Comparison of ENCODE assay signal across 9 cellular contexts in the genomic region with DNA sequence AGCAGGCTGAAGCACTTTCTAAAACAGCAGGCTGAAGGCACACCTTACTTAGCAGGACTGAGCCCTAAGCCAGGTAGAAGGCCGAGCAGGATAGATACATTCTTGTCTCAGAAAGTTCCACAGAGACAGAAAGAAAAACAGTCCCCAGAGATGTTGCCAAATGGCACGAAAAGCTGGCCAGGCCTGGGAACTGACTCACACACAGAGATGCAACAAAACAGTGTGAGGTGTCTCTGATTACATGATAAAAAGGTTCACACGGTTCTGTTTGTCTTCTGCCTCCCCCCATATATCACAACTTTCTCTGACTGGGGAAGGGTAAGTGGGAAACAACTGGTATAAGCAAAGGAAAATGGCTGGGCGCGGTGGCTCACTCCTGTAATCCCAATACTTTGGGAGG. TPM values are rescaled to one million over a fixed set of nuclear protein-coding genes. Genes with fewer than 3 reads are reported as not detected.
DNase-seq lines count a peak whose midpoint lies in the region; ATAC-seq and TF ChIP-seq lines count a peak whose summit lies in the region.
"Had no signal": no experiment of that assay in that cellular context is flagged by ENCODE, and none has a peak within 500 bp of the region (broad histone marks: within the 10 kb centered on the region; RNA-seq: fewer than 3 reads in every experiment).

No MANE protein-coding gene starts in this region.

- H3K9me2 ChIP-seq in Loucy (replicated peaks; ENCODE audit: low read depth, low read length) (no peaks in the 10 kb centered on the region), MM.1S (replicated peaks; ENCODE audit: insufficient read depth, low read length) (no peaks in the 10 kb centered on the region)

- no peaks in the 10 kb centered on the region for H3K9me3 ChIP-seq in Loucy (ENCODE audit: insufficient read depth, low read depth, low read length)
- no peaks in the 10 kb centered on the region for H3K9me3 ChIP-seq in naive thymus-derived CD4-positive, alpha-beta T cell (ENCODE audit: control insufficient read depth in 2 of 3, low read length in 3 of 3)
- no peaks in the 10 kb centered on the region for H3K9me3 ChIP-seq in MM.1S (replicated peaks; ENCODE audit: insufficient read depth, low read length)

- no peaks in the 10 kb centered on the region for H3K9me3 Mint-ChIP-seq in naive thymus-derived CD4-positive, alpha-beta T cell

- ATAC-seq in naive thymus-derived CD4-positive, alpha-beta T cell = no peak
- no peak for ATAC-seq in HG02763 (IDR thresholded peaks at IDR 0.05; ENCODE audit: unreplicated experiment)

- H3K27ac ChIP-seq in ACC112 (ENCODE audit: low read depth, low read length) (peak overlapping the region; percentile 95), MM.1S (ENCODE audit: low read length) (no peak overlapping the region)
- no peak overlapping the region for H3K27ac ChIP-seq in naive thymus-derived CD4-positive, alpha-beta T cell (ENCODE audit: low read depth, low read length)

- peaks cover 19 to 49% (median 30%) of the 10 kb centered on the region in 7 donors for H3K4me1 Mint-ChIP-seq in naive thymus-derived CD4-positive, alpha-beta T cell

- intact Hi-C loops in naive thymus-derived CD4-positive, alpha-beta T cell (cut with micrococcal nuclease) = no loop called here

- no peaks in the 10 kb centered on the region for H3K27me3 ChIP-seq in ACC112 (ENCODE audit: insufficient read depth, low read length)
- no peaks in the 10 kb centered on the region for H3K27me3 ChIP-seq in Loucy (ENCODE audit: insufficient read depth, low read length, poor library complexity, severe bottlenecking)
- no peaks in the 10 kb centered on the region for H3K27me3 ChIP-seq in naive thymus-derived CD4-positive, alpha-beta T cell (ENCODE audit: control insufficient read depth in 2 of 2, insufficient read depth in 2 of 2, low read length in 2 of 2)
- no peaks in the 10 kb centered on the region for H3K27me3 ChIP-seq in MM.1S (replicated peaks; ENCODE audit: insufficient read depth, low read length)

- POLR2A ChIA-PET in naive thymus-derived CD4-positive, alpha-beta T cell (lab: Charles Lee) = interaction anchor here (1.4 to 16.6 kb wide), 11 partner anchors 9 to 89 kb away, joined by 6 to 354 read pairs (median 40); partner anchors contain the start of genes GALK1, MRPL38, TRIM47 and TRIM65

- H4K20me1 ChIP-seq in Loucy (ENCODE audit: insufficient read depth, low read length, poor library complexity, severe bottlenecking) (peaks cover 7% of the 10 kb centered on the region), MM.1S (ENCODE audit: insufficient read depth, low read length) (no peaks in the 10 kb centered on the region)

- H3K79me2 ChIP-seq in ACC112 (ENCODE audit: control insufficient read depth, insufficient read depth, low read length, unreplicated experiment) (peaks cover 10% of the 10 kb centered on the region), Loucy (ENCODE audit: insufficient read depth, low read length) (peaks cover 24% of the 10 kb centered on the region), MM.1S (ENCODE audit: low read length) (peaks cover 30% of the 10 kb centered on the region)

- H3K36me3 ChIP-seq in ACC112 (ENCODE audit: insufficient read depth, low read length) = no peaks in the 10 kb centered on the region
- H3K36me3 ChIP-seq in Loucy (ENCODE audit: insufficient read depth, low read length) = peaks cover 4% of the 10 kb centered on the region; the same call in 1 of the 2 replicates
- peaks cover 12 to 33% (median 13%) of the 10 kb centered on the region in 3 experiments for H3K36me3 ChIP-seq in naive thymus-derived CD4-positive, alpha-beta T cell (ENCODE audit: control insufficient read depth in 2 of 3, insufficient read depth in 3 of 3, low read length in 3 of 3)
- no peaks in the 10 kb centered on the region for H3K36me3 ChIP-seq in MM.1S (replicated peaks; ENCODE audit: insufficient read depth, low read length)

- H3K27ac Mint-ChIP-seq in naive thymus-derived CD4-positive, alpha-beta T cell = peak overlapping the region in 6 of 9 donors; percentile 44 to 84 (median 66)

- peak overlapping the region; percentile 32 for H3K9ac ChIP-seq in Loucy (ENCODE audit: low read depth, low read length, poor library complexity, severe bottlenecking)
- no peak overlapping the region for H3K9ac ChIP-seq in MM.1S (ENCODE audit: low read length)

- peak overlapping the region; percentile 20; the same call in 1 of the 2 replicates for H3K4me3 ChIP-seq in ACC112 (ENCODE audit: low read depth, low read length)
- H3K4me3 ChIP-seq in Loucy (ENCODE audit: low read length, poor library complexity, severe bottlenecking) = no peak overlapping the region
- no peak overlapping the region for H3K4me3 ChIP-seq in naive thymus-derived CD4-positive, alpha-beta T cell (ENCODE audit: low read length)
- H3K4me3 ChIP-seq in MM.1S (ENCODE audit: low read length) = no peak overlapping the region

- CTCF ChIA-PET in naive thymus-derived CD4-positive, alpha-beta T cell (lab: Charles Lee) = interaction anchor here (1.1 to 4.3 kb wide), 6 partner anchors 9 to 100 kb away, joined by 3 to 17 read pairs (median 5); partner anchors contain the start of genes GALK1 and UNC13D

- H3K4me3 Mint-ChIP-seq in naive thymus-derived CD4-positive, alpha-beta T cell = peak overlapping the region in 5 of 10 donors; percentile 56 to 66 (median 60)

- DNase-seq in dermis blood vessel endothelial cell = peak; percentile 51
- no peak for DNase-seq in naive thymus-derived CD4-positive, alpha-beta T cell
- no peak for DNase-seq in MM.1S
- DNase-seq in COLO829 (ENCODE audit: low spot score) = no peak
- DNase-seq in DMS 273 (lab: John Stamatoyannopoulos, UW; ENCODE audit: unreplicated experiment) = no peak
- DNase-seq: DMS79 treated with DMSO at 0.1 percent for 48 hours had no signal

- H3K36me3 Mint-ChIP-seq in naive thymus-derived CD4-positive, alpha-beta T cell = peaks cover 0 to 19% (median 4%) of the 10 kb centered on the region in 5 donors

- peaks cover 3% of the 10 kb centered on the region; the same call in 1 of the 2 replicates for H3F3A ChIP-seq in Loucy (ENCODE audit: low read depth)
- peaks cover 6% of the 10 kb centered on the region; the same call in 1 of the 2 replicates for H3F3A ChIP-seq in MM.1S (ENCODE audit: insufficient read depth, low read length)

- no peaks in the 10 kb centered on the region for H3K27me3 Mint-ChIP-seq in naive thymus-derived CD4-positive, alpha-beta T cell

- no peak for TF ChIP-seq CTCF in Loucy (conservative IDR thresholded peaks at IDR 0.05; ENCODE audit: low read length)
- no peak for TF ChIP-seq CTCF in MM.1S (IDR thresholded peaks at IDR 0.05; ENCODE audit: low read length)

- H2AFZ ChIP-seq in ACC112 (ENCODE audit: low read length, unreplicated experiment) (no peak overlapping the region), Loucy (ENCODE audit: low read length) (no peak overlapping the region), MM.1S (ENCODE audit: low read length) (no peak overlapping the region)

- H3K4me2 ChIP-seq in Loucy (ENCODE audit: low read depth, low read length, poor library complexity, severe bottlenecking) (peak overlapping the region; percentile 99), MM.1S (ENCODE audit: low read depth, low read length) (no peak overlapping the region)

- peaks cover 24% of the 10 kb centered on the region for H3K4me1 ChIP-seq in ACC112 (ENCODE audit: control insufficient read depth, insufficient read depth, low read length, unreplicated experiment)
- peaks cover 30% of the 10 kb centered on the region for H3K4me1 ChIP-seq in Loucy (ENCODE audit: insufficient read depth, low read length, poor library complexity, severe bottlenecking)
- peaks cover 19 to 24% of the 10 kb centered on the region in 2 donors for H3K4me1 ChIP-seq in naive thymus-derived CD4-positive, alpha-beta T cell (ENCODE audit: control insufficient read depth in 2 of 2, insufficient read depth in 2 of 2, low read length in 2 of 2)
- peaks cover 5% of the 10 kb centered on the region for H3K4me1 ChIP-seq in MM.1S (ENCODE audit: low read length)

RNA-seq across cellular contexts. Expression of gene WBP2, which starts 1.7 kb away (rescaled TPM):
- 19.2 and 54.3 TPM in 2 replicates for total RNA-seq in dermis blood vessel endothelial cell
- 100 to 1,000 TPM in 3 of 5 experiments, 10 to 100 TPM in 2; 87.7 to 159 (median 112) TPM for total RNA-seq in naive thymus-derived CD4-positive, alpha-beta T cell
- polyA plus RNA-seq in naive thymus-derived CD4-positive, alpha-beta T cell = 10 to 100 TPM; 84.8 to 99.4 TPM

RNA-seq across cellular contexts. Expression of gene UNC13D, which starts 9.2 kb away (rescaled TPM):
- total RNA-seq in dermis blood vessel endothelial cell = 3.2 and 3.4 TPM in 2 replicates
- total RNA-seq in naive thymus-derived CD4-positive, alpha-beta T cell = 100 to 1,000 TPM; 145 to 201 (median 152) TPM
- 10 to 100 TPM; 44.5 to 83.3 TPM for polyA plus RNA-seq in naive thymus-derived CD4-positive, alpha-beta T cell

RNA-seq across cellular contexts. Expression of gene TRIM47, which starts 25.0 kb away (rescaled TPM):
- 89.1 and 109 TPM in 2 replicates for total RNA-seq in dermis blood vessel endothelial cell
- total RNA-seq in naive thymus-derived CD4-positive, alpha-beta T cell = 10 to 100 TPM in 1 of 5 experiments, 1 to 10 TPM in 4; 2.5 to 25.6 (median 8.7) TPM
- polyA plus RNA-seq in naive thymus-derived CD4-positive, alpha-beta T cell = 1 to 10 TPM; 6.3 to 7.7 TPM

RNA-seq across cellular contexts. Expression of gene TRIM65, which starts 43.3 kb away (rescaled TPM):
- total RNA-seq in dermis blood vessel endothelial cell = 42.4 and 43.1 TPM in 2 replicates
- total RNA-seq in naive thymus-derived CD4-positive, alpha-beta T cell = 10 to 100 TPM; 20.9 to 37.7 (median 29.6) TPM
- polyA plus RNA-seq in naive thymus-derived CD4-positive, alpha-beta T cell = 10 to 100 TPM; 14.9 to 29.6 TPM

RNA-seq across cellular contexts. Expression of gene MRPL38, which starts 51.3 kb away (rescaled TPM):
- 24.0 and 49.3 TPM in 2 replicates for total RNA-seq in dermis blood vessel endothelial cell
- total RNA-seq in naive thymus-derived CD4-positive, alpha-beta T cell = 100 to 1,000 TPM in 4 of 5 experiments, 10 to 100 TPM in 1; 81.0 to 154 (median 128) TPM
- polyA plus RNA-seq in naive thymus-derived CD4-positive, alpha-beta T cell = 10 to 100 TPM; 64.6 to 72.2 TPM

Comparison
In these comparisons a context has a peak if more than half of its experiments do, and no peak if none do; other contexts are left out.
1. RNA of gene UNC13D, which starts 9.2 kb away (total RNA-seq): 145 to 201 TPM in naive thymus-derived CD4-positive, alpha-beta T cell; 3.2 to 3.4 TPM in dermis blood vessel endothelial cell; every median in the first group is over 10 times any median in the second.